Comparison of ENCODE assay signal across 25 cellular contexts in genomic region chr5:122707796-122708195, GRCh38.
"Had no signal": no experiment of that assay in that cellular context is flagged by ENCODE, and none has a peak within 500 bp of the region (broad histone marks: within the 10 kb centered on the region; RNA-seq: fewer than 3 reads in every experiment).

No MANE protein-coding gene starts in this region.

- ATAC-seq: effector memory CD8-positive, alpha-beta T cell; esophagus mucosa; mucosa of descending colon; natural killer cell treated with Interleukin-12 subunit alpha and Interleukin-12 subunit beta and Interleukin-15 and Interleukin-18, amount 100 ng/mL, for 72 hours; right cardiac atrium; stimulated activated naive CD8-positive, alpha-beta T cell treated with anti-CD3 and anti-CD28 coated beads, Interleukin-15, Interleukin-2, amounts not matched to agents 100 U/mL and 50 U/mL, for 24 hours had no signal

- DNase-seq: activated CD4-positive, alpha-beta T cell treated with anti-CD3 and anti-CD28 coated beads for 4 hours; activated CD4-positive, alpha-beta T cell treated with anti-CD3 and anti-CD28 coated beads, Interleukin-2, amount 50 U/mL, for 4 hours; activated gamma-delta T cell; activated naive CD4-positive, alpha-beta T cell treated with anti-CD3 and anti-CD28 coated beads, Interleukin-2, amount 10 ng/mL, durations not matched to agents 7 days and 5 days; activated T-cell treated with anti-CD3 and anti-CD28 coated beads for 4 hours; amniotic stem cell; brain microvascular endothelial cell; caudate nucleus; cortex of kidney; effector memory CD8-positive, alpha-beta T cell; left ventricle myocardium inferior; mucosa of descending colon; right cardiac atrium; stimulated activated CD4-positive, alpha-beta T cell treated with anti-CD3 and anti-CD28 coated beads, Interleukin-4, amount 100 ng/mL, for 1 hour; stimulated activated naive CD8-positive, alpha-beta T cell treated with anti-CD3 and anti-CD28 coated beads, Interleukin-15, Interleukin-2, amounts not matched to agents 100 U/mL and 50 U/mL, for 24 hours; testis; trophoblast cell; uterus had no signal

- H3K36me3 ChIP-seq: brain microvascular endothelial cell, left ventricle myocardium inferior, uterus had no signal

- H3K4me1 ChIP-seq: left ventricle myocardium inferior, testis, uterus had no signal

- FAIRE-seq: astrocyte, frontal cortex, islet of Langerhans had no signal

- H3K9me3 ChIP-seq: left ventricle myocardium inferior, mucosa of descending colon, testis, uterus had no signal

- H3K4me3 ChIP-seq: left ventricle myocardium inferior, lung, mucosa of descending colon, testis, uterus had no signal

- H3K27ac ChIP-seq: brain microvascular endothelial cell, left ventricle myocardium inferior, testis, uterus, VCaP had no signal

- H3K27me3 ChIP-seq: brain microvascular endothelial cell, testis, uterus had no signal
